ENCODE assay signal across 1 cellular context in the genomic region with DNA sequence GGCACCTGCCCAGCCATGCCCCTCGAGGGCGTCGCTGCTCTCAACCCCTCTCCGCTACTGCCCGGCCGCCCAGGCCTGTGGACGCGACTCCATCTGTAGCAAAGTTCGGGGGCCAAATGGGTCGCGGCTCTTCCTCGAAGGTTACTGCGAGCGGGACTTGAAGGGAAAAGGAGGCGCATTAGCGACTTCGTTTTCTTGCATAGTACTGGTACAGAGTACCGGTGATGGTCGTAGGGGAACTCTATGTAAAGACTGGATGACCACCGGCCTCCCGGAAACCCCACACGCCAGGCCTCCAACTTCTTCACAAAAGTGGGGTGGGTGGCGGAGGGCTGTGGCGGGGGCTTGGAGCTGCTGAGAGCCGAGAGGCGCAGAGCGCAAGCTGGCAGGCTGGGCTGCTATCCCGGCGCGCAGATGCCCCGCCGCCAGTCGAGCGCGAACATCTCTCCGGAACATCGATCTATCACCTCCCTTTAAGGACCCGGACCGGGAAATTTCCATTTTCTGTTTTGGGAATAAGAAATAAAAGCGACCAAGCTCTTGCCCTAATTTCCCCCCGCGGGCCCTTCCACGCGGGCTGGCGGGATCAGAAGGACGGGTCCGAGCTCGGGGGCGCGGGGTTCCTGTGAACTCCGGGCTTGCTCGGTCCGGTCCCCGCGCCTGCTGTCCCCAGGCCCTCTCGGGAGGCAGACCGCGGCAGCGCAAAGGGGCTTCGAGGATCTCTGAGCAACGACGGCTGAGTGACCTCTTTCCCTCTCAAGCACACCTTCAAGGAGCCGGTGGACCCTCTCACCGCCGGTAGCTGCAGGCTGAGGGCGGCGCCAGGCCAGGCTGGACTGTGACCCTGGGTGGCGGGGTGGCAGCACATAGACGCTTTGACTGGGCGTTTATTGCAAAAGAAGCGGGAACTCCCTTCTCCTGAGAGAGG.
TF ChIP-seq lines count a peak whose summit lies in the region.

No MANE protein-coding gene starts in this region.

TF ChIP-seq in WTC11, 78 proteins besides CTCF, POLR2A, EP300 and RAD21 (continued from another document):
- TF ChIP-seq, protein P1, sequence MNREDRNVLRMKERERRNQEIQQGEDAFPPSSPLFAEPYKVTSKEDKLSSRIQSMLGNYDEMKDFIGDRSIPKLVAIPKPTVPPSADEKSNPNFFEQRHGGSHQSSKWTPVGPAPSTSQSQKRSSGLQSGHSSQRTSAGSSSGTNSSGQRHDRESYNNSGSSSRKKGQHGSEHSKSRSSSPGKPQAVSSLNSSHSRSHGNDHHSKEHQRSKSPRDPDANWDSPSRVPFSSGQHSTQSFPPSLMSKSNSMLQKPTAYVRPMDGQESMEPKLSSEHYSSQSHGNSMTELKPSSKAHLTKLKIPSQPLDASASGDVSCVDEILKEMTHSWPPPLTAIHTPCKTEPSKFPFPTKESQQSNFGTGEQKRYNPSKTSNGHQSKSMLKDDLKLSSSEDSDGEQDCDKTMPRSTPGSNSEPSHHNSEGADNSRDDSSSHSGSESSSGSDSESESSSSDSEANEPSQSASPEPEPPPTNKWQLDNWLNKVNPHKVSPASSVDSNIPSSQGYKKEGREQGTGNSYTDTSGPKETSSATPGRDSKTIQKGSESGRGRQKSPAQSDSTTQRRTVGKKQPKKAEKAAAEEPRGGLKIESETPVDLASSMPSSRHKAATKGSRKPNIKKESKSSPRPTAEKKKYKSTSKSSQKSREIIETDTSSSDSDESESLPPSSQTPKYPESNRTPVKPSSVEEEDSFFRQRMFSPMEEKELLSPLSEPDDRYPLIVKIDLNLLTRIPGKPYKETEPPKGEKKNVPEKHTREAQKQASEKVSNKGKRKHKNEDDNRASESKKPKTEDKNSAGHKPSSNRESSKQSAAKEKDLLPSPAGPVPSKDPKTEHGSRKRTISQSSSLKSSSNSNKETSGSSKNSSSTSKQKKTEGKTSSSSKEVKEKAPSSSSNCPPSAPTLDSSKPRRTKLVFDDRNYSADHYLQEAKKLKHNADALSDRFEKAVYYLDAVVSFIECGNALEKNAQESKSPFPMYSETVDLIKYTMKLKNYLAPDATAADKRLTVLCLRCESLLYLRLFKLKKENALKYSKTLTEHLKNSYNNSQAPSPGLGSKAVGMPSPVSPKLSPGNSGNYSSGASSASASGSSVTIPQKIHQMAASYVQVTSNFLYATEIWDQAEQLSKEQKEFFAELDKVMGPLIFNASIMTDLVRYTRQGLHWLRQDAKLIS (CRISPR knock-in tag; IDR thresholded peaks at IDR 0.05; ENCODE audit: borderline replicate concordance): no peak
- TF ChIP-seq, protein P2, sequence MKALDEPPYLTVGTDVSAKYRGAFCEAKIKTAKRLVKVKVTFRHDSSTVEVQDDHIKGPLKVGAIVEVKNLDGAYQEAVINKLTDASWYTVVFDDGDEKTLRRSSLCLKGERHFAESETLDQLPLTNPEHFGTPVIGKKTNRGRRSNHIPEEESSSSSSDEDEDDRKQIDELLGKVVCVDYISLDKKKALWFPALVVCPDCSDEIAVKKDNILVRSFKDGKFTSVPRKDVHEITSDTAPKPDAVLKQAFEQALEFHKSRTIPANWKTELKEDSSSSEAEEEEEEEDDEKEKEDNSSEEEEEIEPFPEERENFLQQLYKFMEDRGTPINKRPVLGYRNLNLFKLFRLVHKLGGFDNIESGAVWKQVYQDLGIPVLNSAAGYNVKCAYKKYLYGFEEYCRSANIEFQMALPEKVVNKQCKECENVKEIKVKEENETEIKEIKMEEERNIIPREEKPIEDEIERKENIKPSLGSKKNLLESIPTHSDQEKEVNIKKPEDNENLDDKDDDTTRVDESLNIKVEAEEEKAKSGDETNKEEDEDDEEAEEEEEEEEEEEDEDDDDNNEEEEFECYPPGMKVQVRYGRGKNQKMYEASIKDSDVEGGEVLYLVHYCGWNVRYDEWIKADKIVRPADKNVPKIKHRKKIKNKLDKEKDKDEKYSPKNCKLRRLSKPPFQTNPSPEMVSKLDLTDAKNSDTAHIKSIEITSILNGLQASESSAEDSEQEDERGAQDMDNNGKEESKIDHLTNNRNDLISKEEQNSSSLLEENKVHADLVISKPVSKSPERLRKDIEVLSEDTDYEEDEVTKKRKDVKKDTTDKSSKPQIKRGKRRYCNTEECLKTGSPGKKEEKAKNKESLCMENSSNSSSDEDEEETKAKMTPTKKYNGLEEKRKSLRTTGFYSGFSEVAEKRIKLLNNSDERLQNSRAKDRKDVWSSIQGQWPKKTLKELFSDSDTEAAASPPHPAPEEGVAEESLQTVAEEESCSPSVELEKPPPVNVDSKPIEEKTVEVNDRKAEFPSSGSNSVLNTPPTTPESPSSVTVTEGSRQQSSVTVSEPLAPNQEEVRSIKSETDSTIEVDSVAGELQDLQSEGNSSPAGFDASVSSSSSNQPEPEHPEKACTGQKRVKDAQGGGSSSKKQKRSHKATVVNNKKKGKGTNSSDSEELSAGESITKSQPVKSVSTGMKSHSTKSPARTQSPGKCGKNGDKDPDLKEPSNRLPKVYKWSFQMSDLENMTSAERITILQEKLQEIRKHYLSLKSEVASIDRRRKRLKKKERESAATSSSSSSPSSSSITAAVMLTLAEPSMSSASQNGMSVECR (CRISPR knock-in tag; IDR thresholded peaks at IDR 0.05; ENCODE audit: borderline replicate concordance): 0 out of 2 replicates have a peak, but pooled peaks have one; percentile 38
- TF ChIP-seq FOXP1 (CRISPR knock-in tag; IDR thresholded peaks at IDR 0.05; ENCODE audit: borderline replicate concordance): peak; percentile 48; the same call in 1 of the 2 replicates
- TF ChIP-seq MXD4 (CRISPR knock-in tag; IDR thresholded peaks at IDR 0.05; ENCODE audit: borderline replicate concordance): no peak
- TF ChIP-seq HMGXB4 (CRISPR knock-in tag; IDR thresholded peaks at IDR 0.05): peak; percentile 57; the same call in 1 of the 2 replicates
- TF ChIP-seq ETV6 (CRISPR knock-in tag; IDR thresholded peaks at IDR 0.05): 0 out of 2 replicates have a peak, but pooled peaks have one; percentile 25
- TF ChIP-seq SP1 (CRISPR knock-in tag; conservative IDR thresholded peaks at IDR 0.05): 0 out of 2 replicates have a peak, but pooled peaks have one; percentile 17
- TF ChIP-seq, protein P3, sequence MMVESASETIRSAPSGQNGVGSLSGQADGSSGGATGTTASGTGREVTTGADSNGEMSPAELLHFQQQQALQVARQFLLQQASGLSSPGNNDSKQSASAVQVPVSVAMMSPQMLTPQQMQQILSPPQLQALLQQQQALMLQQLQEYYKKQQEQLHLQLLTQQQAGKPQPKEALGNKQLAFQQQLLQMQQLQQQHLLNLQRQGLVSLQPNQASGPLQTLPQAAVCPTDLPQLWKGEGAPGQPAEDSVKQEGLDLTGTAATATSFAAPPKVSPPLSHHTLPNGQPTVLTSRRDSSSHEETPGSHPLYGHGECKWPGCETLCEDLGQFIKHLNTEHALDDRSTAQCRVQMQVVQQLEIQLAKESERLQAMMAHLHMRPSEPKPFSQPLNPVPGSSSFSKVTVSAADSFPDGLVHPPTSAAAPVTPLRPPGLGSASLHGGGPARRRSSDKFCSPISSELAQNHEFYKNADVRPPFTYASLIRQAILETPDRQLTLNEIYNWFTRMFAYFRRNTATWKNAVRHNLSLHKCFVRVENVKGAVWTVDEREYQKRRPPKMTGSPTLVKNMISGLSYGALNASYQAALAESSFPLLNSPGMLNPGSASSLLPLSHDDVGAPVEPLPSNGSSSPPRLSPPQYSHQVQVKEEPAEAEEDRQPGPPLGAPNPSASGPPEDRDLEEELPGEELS (CRISPR knock-in tag; IDR thresholded peaks at IDR 0.05): no peak
- TF ChIP-seq NR3C1 (CRISPR knock-in tag; conservative IDR thresholded peaks at IDR 0.05; ENCODE audit: low read depth): 0 out of 2 replicates have a peak, but pooled peaks have one; percentile 32
- TF ChIP-seq STAT6 (CRISPR knock-in tag; conservative IDR thresholded peaks at IDR 0.05; ENCODE audit: low read depth): no peak
- TF ChIP-seq, protein P4, sequence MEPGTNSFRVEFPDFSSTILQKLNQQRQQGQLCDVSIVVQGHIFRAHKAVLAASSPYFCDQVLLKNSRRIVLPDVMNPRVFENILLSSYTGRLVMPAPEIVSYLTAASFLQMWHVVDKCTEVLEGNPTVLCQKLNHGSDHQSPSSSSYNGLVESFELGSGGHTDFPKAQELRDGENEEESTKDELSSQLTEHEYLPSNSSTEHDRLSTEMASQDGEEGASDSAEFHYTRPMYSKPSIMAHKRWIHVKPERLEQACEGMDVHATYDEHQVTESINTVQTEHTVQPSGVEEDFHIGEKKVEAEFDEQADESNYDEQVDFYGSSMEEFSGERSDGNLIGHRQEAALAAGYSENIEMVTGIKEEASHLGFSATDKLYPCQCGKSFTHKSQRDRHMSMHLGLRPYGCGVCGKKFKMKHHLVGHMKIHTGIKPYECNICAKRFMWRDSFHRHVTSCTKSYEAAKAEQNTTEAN (CRISPR knock-in tag; IDR thresholded peaks at IDR 0.05): 0 out of 2 replicates have a peak, but pooled peaks have one; percentile 63
